In the genomic region with DNA sequence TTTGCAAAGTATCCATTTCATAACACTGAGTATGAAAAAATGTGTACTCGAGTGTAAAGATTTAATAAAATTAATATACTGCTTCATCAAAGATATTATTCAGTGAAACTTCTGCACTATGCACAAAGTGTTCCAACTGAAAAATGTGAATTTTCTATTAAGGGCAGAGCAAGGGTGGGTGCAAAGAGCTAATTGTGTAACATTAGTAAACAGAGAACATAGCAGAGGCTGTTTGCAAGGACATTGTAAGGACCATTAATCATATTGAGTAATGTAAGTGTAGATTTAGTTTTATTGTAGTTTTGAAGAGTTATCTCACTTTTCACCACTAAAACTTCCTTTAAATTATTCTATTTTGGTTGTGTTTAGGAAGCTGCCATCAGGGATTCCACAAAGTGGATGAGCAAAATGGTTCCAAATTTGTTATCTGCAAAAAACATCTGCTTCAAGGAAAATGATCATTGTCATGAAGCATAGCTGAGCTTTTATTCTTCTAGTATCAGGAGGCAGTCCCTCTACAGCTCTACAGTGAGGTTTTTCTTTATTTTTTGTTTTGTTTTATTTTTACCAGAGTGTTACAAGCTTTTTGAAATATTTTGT, we compare ENCODE assay signal across 16 cellular contexts.
DNase-seq lines count a peak whose midpoint lies in the region; ATAC-seq, FAIRE-seq and TF ChIP-seq lines count a peak whose summit lies in the region.
"Had no signal": no experiment of that assay in that cellular context is flagged by ENCODE, and none has a peak within 500 bp of the region (broad histone marks: within the 10 kb centered on the region; RNA-seq: fewer than 3 reads in every experiment).

No MANE protein-coding gene starts in this region.

- H3K9me1 ChIP-seq in K562 (ENCODE audit: control insufficient read depth, insufficient read depth, low read length) = no peaks in the 10 kb centered on the region

- H3K27ac ChIP-seq in K562 (ENCODE audit: extremely low read depth, low read depth, low read length) = no peak overlapping the region
- H3K27ac ChIP-seq in right lobe of liver = no peak overlapping the region
- H3K27ac ChIP-seq: A549, BLaER1, KMS-11 had no signal

- TF ChIP-seq EP300 in K562 (IDR thresholded peaks at IDR 0.05; ENCODE audit: low read length) = no peak

- DNase-seq in HuH-7.5 (ENCODE audit: low spot score) (peak; percentile 3), OCI-M2 (lab: John Stamatoyannopoulos, UW; ENCODE audit: unreplicated experiment) (peak; percentile 14), K562 (ENCODE audit: extremely low read depth in 1 of 4, low spot score in 3 of 4) (peak in 1 of 4 experiments; percentile 1), right lobe of liver (no peak), frontal cortex (ENCODE audit: low spot score in 2 of 2) (no peak), NCI-H1105 (lab: John Stamatoyannopoulos, UW) (no peak)
- DNase-seq: AML-193; CD8-positive, alpha-beta memory T cell; DMS53; GF-D8; GOT3; H9 had no signal

- no peaks in the 10 kb centered on the region for H3K27me3 ChIP-seq in K562 (ENCODE audit: control insufficient read depth in 2 of 2, insufficient read depth in 2 of 2, low read length in 2 of 2)
- H3K27me3 ChIP-seq in right lobe of liver = no peaks in the 10 kb centered on the region
- H3K27me3 ChIP-seq: BLaER1 had no signal

- BruUV-seq in K562 (replicated peaks; lab: Mats Ljungman, UMichigan) = no TSS peak

- in situ Hi-C loops in K562 (cut with MboI) = no loop called here

- H3K9me3 ChIP-seq in K562 (replicated peaks; ENCODE audit: control insufficient read depth, insufficient read depth, low read depth, low read length) = no peaks in the 10 kb centered on the region
- H3K9me3 ChIP-seq in right lobe of liver = no peaks in the 10 kb centered on the region
- H3K9me3 ChIP-seq: A549, BLaER1 had no signal

- WGBS in K562 (ENCODE audit: insufficient coverage, low coverage, missing lambda C conversion rate) = 0% methylated on average over 1 of the region's 1 CpG
- 20% methylated on average over 1 of the region's 1 CpG for whole genome bisulfite sequencing in right lobe of liver (ENCODE audit: insufficient coverage, low coverage, low lambda C conversion rate, missing lambda C conversion rate)

- FAIRE-seq in K562 (lab: Jason Lieb, UNC) (no peak), frontal cortex (lab: Jason Lieb, UNC) (no peak)
- FAIRE-seq: A549 had no signal

- TF ChIP-seq CTCF in K562 (IDR thresholded peaks at IDR 0.05 in 2 of 3, conservative IDR thresholded peaks at IDR 0.05 in 1 of 3; ENCODE audit: insufficient read depth in 2 of 3, low read depth in 1 of 3, low read length in 3 of 3) (no peak), right lobe of liver (IDR thresholded peaks at IDR 0.05) (no peak)

- CTCF ChIA-PET in K562 (lab: Yijun Ruan, JAX; ENCODE audit: low intra/inter-chr PET ratio) = no interaction called here

- H3K4me1 ChIP-seq in K562 (replicated peaks in 1 of 2; ENCODE audit: control insufficient read depth in 2 of 2, insufficient read depth in 2 of 2, low read length in 2 of 2) (no peaks in the 10 kb centered on the region), right lobe of liver (peaks cover 0 to 7% (median 0%) of the 10 kb centered on the region in 4 donors)
- H3K4me1 ChIP-seq: A549, BLaER1 had no signal

- H4K20me1 ChIP-seq in K562 (replicated peaks; ENCODE audit: control insufficient read depth, insufficient read depth, low read length) = no peaks in the 10 kb centered on the region
- H4K20me1 ChIP-seq: BLaER1 had no signal

- H3K4me3 ChIP-seq in K562 (no peak overlapping the region), right lobe of liver (no peak overlapping the region)
- H3K4me3 ChIP-seq: A549, BLaER1 had no signal

- intact Hi-C loops in K562 (cut with micrococcal nuclease) (no loop called here), right lobe of liver (cut with DNase I) (no loop called here)

- TF ChIP-seq POLR2A in K562 (conservative IDR thresholded peaks at IDR 0.05) (no peak), right lobe of liver (IDR thresholded peaks at IDR 0.05) (no peak)

- H3K4me2 ChIP-seq in K562 (ENCODE audit: insufficient read depth, low read length) = no peak overlapping the region
- H3K4me2 ChIP-seq: A549, BLaER1, KMS-11 had no signal

- ATAC-seq in K562 (no peak), right lobe of liver (peak in 3 of 4 donors; percentile 81 to 91 (median 86)), HG03135 (IDR thresholded peaks at IDR 0.05; ENCODE audit: unreplicated experiment) (no peak)
- ATAC-seq: A549 had no signal

- H2AFZ ChIP-seq in K562 (ENCODE audit: low read depth, low read length) = no peak overlapping the region

- POLR2A ChIA-PET in K562 (lab: Yijun Ruan, JAX) = no interaction called here

- no peak for TF ChIP-seq RAD21 in K562 (CRISPR knock-in tag; conservative IDR thresholded peaks at IDR 0.05 in 1 of 2, IDR thresholded peaks at IDR 0.05 in 1 of 2)

- H3K9ac ChIP-seq in K562 (ENCODE audit: insufficient read depth in 1 of 2, low read depth in 2 of 2, low read length in 2 of 2) = no peak overlapping the region
- H3K9ac ChIP-seq: BLaER1, KMS-11 had no signal

- H3K36me3 ChIP-seq in K562 (ENCODE audit: control insufficient read depth, insufficient read depth, low read length) = no peaks in the 10 kb centered on the region
- H3K36me3 ChIP-seq in right lobe of liver = no peaks in the 10 kb centered on the region
- H3K36me3 ChIP-seq: BLaER1 had no signal

- no peaks in the 10 kb centered on the region for H3K79me2 ChIP-seq in K562 (ENCODE audit: control insufficient read depth, insufficient read depth, low read length)

TF ChIP-seq in K562, 482 proteins besides CTCF, POLR2A, EP300 and RAD21:
- no peak for TF ChIP-seq MYNN (IDR thresholded peaks at IDR 0.05)
- TF ChIP-seq MYNN (CRISPR knock-in tag; IDR thresholded peaks at IDR 0.05) = no peak
- peak; percentile 58 for TF ChIP-seq TCF3 (CRISPR knock-in tag; IDR thresholded peaks at IDR 0.05)
TF ChIP-seq in K562: peak in this region for 1.

Comparison
In these comparisons a context has a peak if more than half of its experiments do, and no peak if none do; other contexts are left out.
1. DNase-seq: peak in HuH-7.5 (single experiment) and OCI-M2 (single experiment); none in right lobe of liver (0 of 3), frontal cortex (0 of 2) and NCI-H1105 (single experiment).
2. ATAC-seq: peak in right lobe of liver (3 of 4); none in K562 (single experiment) and HG03135 (single experiment).